Comparison of ENCODE assay signal across 11 cellular contexts in the genomic region with DNA sequence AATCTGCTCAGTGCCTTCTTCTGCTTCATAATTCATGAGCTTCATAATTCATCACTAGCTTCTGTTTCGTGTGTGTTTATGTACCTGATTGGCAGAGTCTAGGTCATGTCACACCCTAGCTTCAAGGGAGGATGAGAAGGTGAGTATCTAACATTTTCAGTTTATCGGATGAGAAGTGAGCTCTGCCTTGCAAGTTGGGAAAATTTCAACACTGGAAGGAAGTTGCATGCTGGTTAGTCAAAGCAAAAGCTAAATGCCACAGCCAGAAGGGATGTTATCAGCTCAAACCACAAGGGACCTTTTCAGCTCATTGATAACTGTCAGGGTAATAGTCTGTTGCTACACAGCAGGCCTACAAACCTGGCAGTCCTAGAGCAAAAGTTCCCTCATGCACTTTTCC. TPM values are rescaled to one million over a fixed set of nuclear protein-coding genes. Genes with fewer than 3 reads are reported as not detected.
DNase-seq lines count a peak whose midpoint lies in the region; ATAC-seq and TF ChIP-seq lines count a peak whose summit lies in the region.
"Had no signal": no experiment of that assay in that cellular context is flagged by ENCODE, and none has a peak within 500 bp of the region (broad histone marks: within the 10 kb centered on the region; RNA-seq: fewer than 3 reads in every experiment).

No MANE protein-coding gene starts in this region.

- WGBS in body of pancreas, 2 donors, result 57 to 74% methylated on average over 2 of the region's 2 CpGs

- H3K4me3 ChIP-seq in body of pancreas, result no peak overlapping the region
- H3K4me3 ChIP-seq: GM23338, heart left ventricle had no signal

- intact Hi-C loops in body of pancreas (cut with DNase I), result no loop called here

- no peak overlapping the region for H3K27ac Mint-ChIP-seq in stimulated activated naive B cell treated with anti-CD40 and anti-IgM and Interleukin-4, amounts not matched to agents 10 μg/mL and 1 μg/mL and 100 μg/mL, for 72 hours
- H3K27ac Mint-ChIP-seq: GM23338 had no signal

- no peak overlapping the region for H3K27ac ChIP-seq in body of pancreas
- H3K27ac ChIP-seq: heart left ventricle had no signal

- ATAC-seq in activated T-cell treated with anti-CD3 and anti-CD28 coated beads, Interleukin-2, amount 50 U/mL, for 4 hours, result peak; percentile 61 to 82
- ATAC-seq in body of pancreas (peak; percentile 15), HG03039 (IDR thresholded peaks at IDR 0.05; ENCODE audit: unreplicated experiment) (no peak)
- ATAC-seq in stimulated activated naive B cell treated with anti-CD40 and anti-IgM and Interleukin-4, amounts not matched to agents 10 μg/mL and 1 μg/mL and 100 μg/mL, for 72 hours (replicated peaks), result peak; percentile 27 to 43
- ATAC-seq: GM23338 had no signal

- peak overlapping the region; percentile 29 for H3K4me3 Mint-ChIP-seq in activated T-cell treated with anti-CD3 and anti-CD28 coated beads, Interleukin-2, amount 50 U/mL, for 4 hours
- H3K4me3 Mint-ChIP-seq in stimulated activated naive B cell treated with anti-CD40 and anti-IgM and Interleukin-4, amounts not matched to agents 10 μg/mL and 1 μg/mL and 100 μg/mL, for 72 hours, result no peak overlapping the region
- H3K4me3 Mint-ChIP-seq: GM23338 had no signal

- no peaks in the 10 kb centered on the region for H3K36me3 Mint-ChIP-seq in activated T-cell treated with anti-CD3 and anti-CD28 coated beads, Interleukin-2, amount 50 U/mL, for 4 hours (ENCODE audit: insufficient read depth)
- H3K36me3 Mint-ChIP-seq in stimulated activated naive B cell treated with anti-CD40 and anti-IgM and Interleukin-4, amounts not matched to agents 10 μg/mL and 1 μg/mL and 100 μg/mL, for 72 hours, result no peaks in the 10 kb centered on the region

- H3K9me3 ChIP-seq in body of pancreas, result no peaks in the 10 kb centered on the region

- no peak for TF ChIP-seq POLR2A in body of pancreas (IDR thresholded peaks at IDR 0.05)

- H3K9me3 Mint-ChIP-seq in activated T-cell treated with anti-CD3 and anti-CD28 coated beads, Interleukin-2, amount 50 U/mL, for 4 hours, result peaks cover 3% of the 10 kb centered on the region
- H3K9me3 Mint-ChIP-seq in stimulated activated naive B cell treated with anti-CD40 and anti-IgM and Interleukin-4, amounts not matched to agents 10 μg/mL and 1 μg/mL and 100 μg/mL, for 72 hours, result no peaks in the 10 kb centered on the region
- H3K9me3 Mint-ChIP-seq: GM23338 had no signal

- no peak for DNase-seq in activated T-cell treated with anti-CD3 and anti-CD28 coated beads, Interleukin-2, amount 50 U/mL, for 4 hours
- DNase-seq in activated T-cell treated with anti-CD3 and anti-CD28 coated beads, Interleukin-2, amount 50 U/mL, for 1 hour, result no peak
- DNase-seq in NCI-H226 (peak; percentile 20), body of pancreas (no peak), GOT3 (lab: John Stamatoyannopoulos, UW) (no peak), NCI-H1930 (lab: John Stamatoyannopoulos, UW) (no peak)
- DNase-seq in stimulated activated naive B cell treated with anti-CD40 and anti-IgM and Interleukin-4, amounts not matched to agents 10 μg/mL and 1 μg/mL and 100 μg/mL, for 72 hours, result no peak
- DNase-seq: heart left ventricle, NCI-H748 treated with DMSO at 0.1 percent for 48 hours had no signal

- H3K27me3 ChIP-seq in body of pancreas, result no peaks in the 10 kb centered on the region
- H3K27me3 ChIP-seq: heart left ventricle had no signal

- TF ChIP-seq CTCF in body of pancreas (IDR thresholded peaks at IDR 0.05), result no peak

- H3K27me3 Mint-ChIP-seq in activated T-cell treated with anti-CD3 and anti-CD28 coated beads, Interleukin-2, amount 50 U/mL, for 4 hours (ENCODE audit: low read depth), result no peaks in the 10 kb centered on the region
- H3K27me3 Mint-ChIP-seq in stimulated activated naive B cell treated with anti-CD40 and anti-IgM and Interleukin-4, amounts not matched to agents 10 μg/mL and 1 μg/mL and 100 μg/mL, for 72 hours, result no peaks in the 10 kb centered on the region

- no peaks in the 10 kb centered on the region for H3K4me1 ChIP-seq in body of pancreas

- no peaks in the 10 kb centered on the region for H3K36me3 ChIP-seq in body of pancreas (replicated peaks in 1 of 2; ENCODE audit: insufficient read depth in 1 of 2, low read depth in 2 of 2)
- H3K36me3 ChIP-seq: heart left ventricle had no signal

- H3K4me1 Mint-ChIP-seq in activated T-cell treated with anti-CD3 and anti-CD28 coated beads, Interleukin-2, amount 50 U/mL, for 4 hours (ENCODE audit: low read depth), result peaks cover 24% of the 10 kb centered on the region
- peaks cover 0 to 2% of the 10 kb centered on the region in 2 donors for H3K4me1 Mint-ChIP-seq in stimulated activated naive B cell treated with anti-CD40 and anti-IgM and Interleukin-4, amounts not matched to agents 10 μg/mL and 1 μg/mL and 100 μg/mL, for 72 hours
- H3K4me1 Mint-ChIP-seq: GM23338 had no signal

RNA-seq across cellular contexts. Expression of a gene that starts 7.3 kb away (rescaled TPM):
- 10 to 100 TPM; 12.9 to 24.3 (median 18.8) TPM for total RNA-seq in activated T-cell treated with anti-CD3 and anti-CD28 coated beads, Interleukin-2, amount 50 U/mL, for 4 hours
- total RNA-seq in body of pancreas, result 10 to 100 TPM; 27.5 to 40.9 TPM
- total RNA-seq: GM23338 had no signal
